ENCODE assay signal across 6 cellular contexts in genomic region chr22:46005116-46005705, GRCh38. TPM values are rescaled to one million over a fixed set of nuclear protein-coding genes. Genes with fewer than 3 reads are reported as not detected.
"Had no signal": no experiment of that assay in that cellular context is flagged by ENCODE, and none has a peak within 500 bp of the region (broad histone marks: within the 10 kb centered on the region; RNA-seq: fewer than 3 reads in every experiment).

No MANE protein-coding gene starts in this region.

RNA-seq across cellular contexts. Expression of gene WNT7B, which starts 28.2 kb away (rescaled TPM):
- total RNA-seq: activated CD4-positive, alpha-beta T cell treated with anti-CD3 and anti-CD28 coated beads for 36 hours; cardiac septum; esophagus muscularis mucosa; pulmonary artery endothelial cell; T-helper 1 cell treated with Interleukin-12 subunit alpha and Interleukin-12 subunit beta and Interleukin-4 antibody, amounts not matched to agents 30 ng/mL and 1 ng/mL, for 36 hours; transverse colon had no signal
